Comparison of ENCODE assay signal across 21 cellular contexts in genomic region chr10:97547889-97548485, GRCh38. TPM values are rescaled to one million over a fixed set of nuclear protein-coding genes. Genes with fewer than 3 reads are reported as not detected.
DNase-seq lines count a peak whose midpoint lies in the region; ATAC-seq, FAIRE-seq and TF ChIP-seq lines count a peak whose summit lies in the region.
"Had no signal": no experiment of that assay in that cellular context is flagged by ENCODE, and none has a peak within 500 bp of the region (broad histone marks: within the 10 kb centered on the region; RNA-seq: fewer than 3 reads in every experiment).

No MANE protein-coding gene starts in this region.

- H3K4me3 ChIP-seq in SJCRH30 = no peak overlapping the region
- H3K4me3 ChIP-seq in neural progenitor cell = no peak overlapping the region
- H3K4me3 ChIP-seq: K562 had no signal

- peaks cover 7% of the 10 kb centered on the region for H3K27me3 Mint-ChIP-seq in neural progenitor cell (ENCODE audit: insufficient read depth, low read depth)
- H3K27me3 Mint-ChIP-seq: activated naive CD4-positive, alpha-beta T cell treated with anti-CD3 and anti-CD28 coated beads, Interleukin-2, amount 10 ng/mL, durations not matched to agents 7 days and 5 days; CD4-positive, alpha-beta memory T cell had no signal

- FAIRE-seq in HTR-8/SVneo (lab: Jason Lieb, UNC) = peak; percentile 4
- FAIRE-seq: frontal cortex, K562 had no signal

- H4K20me1 ChIP-seq in neural progenitor cell (ENCODE audit: low read depth) = no peaks in the 10 kb centered on the region

- no peak for TF ChIP-seq CTCF in neural progenitor cell (IDR thresholded peaks at IDR 0.05)

- H3F3A ChIP-seq in neural progenitor cell (ENCODE audit: low read depth) = peaks cover 24% of the 10 kb centered on the region

- H3K27ac Mint-ChIP-seq in neural progenitor cell = peak overlapping the region; percentile 66
- H3K27ac Mint-ChIP-seq: activated CD8-positive, alpha-beta T cell treated with anti-CD3 and anti-CD28 coated beads, Interleukin-2, amount 10 ng/mL, durations not matched to agents 7 days and 5 days; activated naive CD4-positive, alpha-beta T cell treated with anti-CD3 and anti-CD28 coated beads, Interleukin-2, amount 10 ng/mL, durations not matched to agents 7 days and 5 days; CD4-positive, alpha-beta memory T cell; stimulated activated memory B cell treated with anti-CD40 and anti-IgM and Interleukin-4, amounts not matched to agents 10 μg/mL and 1 μg/mL and 100 μg/mL, for 72 hours had no signal

- H3K79me2 ChIP-seq in neural progenitor cell (ENCODE audit: low read depth) = no peaks in the 10 kb centered on the region

- H3K27ac ChIP-seq in SJCRH30 (no peak overlapping the region), neural progenitor cell (no peak overlapping the region), substantia nigra (ENCODE audit: low read depth, low read length, poor library complexity, severe bottlenecking) (no peak overlapping the region)

- H3K4me1 ChIP-seq in SJCRH30 = peaks cover 54% of the 10 kb centered on the region
- H3K4me1 ChIP-seq in neural progenitor cell = peaks cover 33% of the 10 kb centered on the region

- no peaks in the 10 kb centered on the region for H3K27me3 ChIP-seq in SJCRH30
- no peaks in the 10 kb centered on the region for H3K27me3 ChIP-seq in neural progenitor cell

- intact Hi-C loops in Right ventricle myocardium inferior (cut with DNase I) = loop anchor here (5.0 kb wide), 1 partner anchor 141 kb away; no protein-coding TSS in a partner anchor

- no peak overlapping the region for H3K9ac ChIP-seq in neural progenitor cell

- H3K36me3 ChIP-seq in SJCRH30 (no peaks in the 10 kb centered on the region), neural progenitor cell (no peaks in the 10 kb centered on the region)

- no peaks in the 10 kb centered on the region for H3K9me3 Mint-ChIP-seq in neural progenitor cell
- H3K9me3 Mint-ChIP-seq: activated naive CD4-positive, alpha-beta T cell treated with anti-CD3 and anti-CD28 coated beads, Interleukin-2, amount 10 ng/mL, durations not matched to agents 7 days and 5 days; activated T-cell treated with anti-CD3 and anti-CD28 coated beads, Interleukin-2, amount 50 U/mL, for 4 hours; CD4-positive, alpha-beta memory T cell; stimulated activated memory B cell treated with anti-CD40 and anti-IgM and Interleukin-4, amounts not matched to agents 10 μg/mL and 1 μg/mL and 100 μg/mL, for 72 hours had no signal

- peak overlapping the region; percentile 41 for H3K4me3 Mint-ChIP-seq in neural progenitor cell
- H3K4me3 Mint-ChIP-seq: activated CD8-positive, alpha-beta T cell treated with anti-CD3 and anti-CD28 coated beads, Interleukin-2, amount 10 ng/mL, durations not matched to agents 7 days and 5 days; activated naive CD4-positive, alpha-beta T cell treated with anti-CD3 and anti-CD28 coated beads, Interleukin-2, amount 10 ng/mL, durations not matched to agents 7 days and 5 days; activated T-cell treated with anti-CD3 and anti-CD28 coated beads, Interleukin-2, amount 50 U/mL, for 4 hours; CD4-positive, alpha-beta memory T cell; stimulated activated memory B cell treated with anti-CD40 and anti-IgM and Interleukin-4, amounts not matched to agents 10 μg/mL and 1 μg/mL and 100 μg/mL, for 72 hours had no signal

- DNase-seq in HTR-8/SVneo (ENCODE audit: insufficient read length, low spot score) (no peak), SJCRH30 (peak; percentile 47 to 66), Right ventricle myocardium inferior (ENCODE audit: missing footprints) (no peak), neural progenitor cell (ENCODE audit: low spot score) (no peak), COR-L47 (lab: John Stamatoyannopoulos, UW) (no peak), substantia nigra (lab: John Stamatoyannopoulos, UW) (no peak)
- DNase-seq: activated CD4-positive, CD25-positive, alpha-beta regulatory T cell; activated CD8-positive, alpha-beta T cell treated with anti-CD3 and anti-CD28 coated beads, Interleukin-2, amount 10 ng/mL, durations not matched to agents 7 days and 5 days; activated naive CD4-positive, alpha-beta T cell treated with anti-CD3 and anti-CD28 coated beads, Interleukin-2, amount 10 ng/mL, durations not matched to agents 7 days and 5 days; activated T-cell treated with anti-CD3 and anti-CD28 coated beads, Interleukin-2, amount 50 U/mL, for 4 hours; CD4-positive, alpha-beta memory T cell; DMS79; kidney glomerular epithelial cell; NCI-H2029; NCI-H526 had no signal

- ATAC-seq in Right ventricle myocardium inferior (peak; percentile 55), GM21717 (IDR thresholded peaks at IDR 0.05; ENCODE audit: unreplicated experiment) (no peak), HG03039 (IDR thresholded peaks at IDR 0.05; ENCODE audit: unreplicated experiment) (no peak)
- ATAC-seq: activated CD8-positive, alpha-beta T cell treated with anti-CD3 and anti-CD28 coated beads, Interleukin-2, amount 10 ng/mL, durations not matched to agents 7 days and 5 days; activated T-cell treated with anti-CD3 and anti-CD28 coated beads, Interleukin-2, amount 50 U/mL, for 4 hours; K562; stimulated activated memory B cell treated with anti-CD40 and anti-IgM and Interleukin-4, amounts not matched to agents 10 μg/mL and 1 μg/mL and 100 μg/mL, for 72 hours had no signal

- no peak overlapping the region for H3K4me2 ChIP-seq in neural progenitor cell

- peaks cover 62% of the 10 kb centered on the region for H3K4me1 Mint-ChIP-seq in neural progenitor cell

- no peaks in the 10 kb centered on the region for H3K9me3 ChIP-seq in SJCRH30 (replicated peaks)
- no peaks in the 10 kb centered on the region for H3K9me3 ChIP-seq in neural progenitor cell (ENCODE audit: low read depth)

- no peaks in the 10 kb centered on the region for H3K36me3 Mint-ChIP-seq in neural progenitor cell
- H3K36me3 Mint-ChIP-seq: activated naive CD4-positive, alpha-beta T cell treated with anti-CD3 and anti-CD28 coated beads, Interleukin-2, amount 10 ng/mL, durations not matched to agents 7 days and 5 days; CD4-positive, alpha-beta memory T cell; stimulated activated memory B cell treated with anti-CD40 and anti-IgM and Interleukin-4, amounts not matched to agents 10 μg/mL and 1 μg/mL and 100 μg/mL, for 72 hours had no signal

- H2AFZ ChIP-seq in neural progenitor cell (replicated peaks) = no peak overlapping the region

RNA-seq across cellular contexts. Expression of gene ANKRD2, which starts 24.6 kb away (rescaled TPM):
- 0.26 and 0.51 TPM in 2 replicates for total RNA-seq in SJCRH30 (2014; rRNA removed; shearing (Covaris generic))
- total RNA-seq in Right ventricle myocardium inferior = 418 TPM
- not detected in 2 replicates for total RNA-seq in neural progenitor cell (ENCODE audit: low replicate concordance)
- total RNA-seq: activated T-cell treated with anti-CD3 and anti-CD28 coated beads, Interleukin-2, amount 50 U/mL, for 4 hours; CD4-positive, alpha-beta memory T cell; frontal cortex; K562 had no signal

RNA-seq across cellular contexts. Expression of gene HOGA1, which starts 36.2 kb away (rescaled TPM):
- 1.7 and 3.5 TPM in 2 replicates for total RNA-seq in SJCRH30 (2014; rRNA removed; shearing (Covaris generic))
- total RNA-seq in Right ventricle myocardium inferior = 15.6 TPM
- 0.17 and 1.2 TPM in 2 replicates for total RNA-seq in neural progenitor cell (ENCODE audit: low replicate concordance)
- total RNA-seq: activated CD8-positive, alpha-beta T cell treated with anti-CD3 and anti-CD28 coated beads, Interleukin-2, amount 10 ng/mL, durations not matched to agents 7 days and 5 days; activated T-cell treated with anti-CD3 and anti-CD28 coated beads, Interleukin-2, amount 50 U/mL, for 4 hours; CD4-positive, alpha-beta memory T cell; K562 had no signal

RNA-seq across cellular contexts. Expression of gene C10orf62, which starts 41.5 kb away (rescaled TPM):
- total RNA-seq in SJCRH30 (2014; rRNA removed; shearing (Covaris generic)) = 0.75 and 0.84 TPM in 2 replicates
- 0.97 TPM for total RNA-seq in Right ventricle myocardium inferior
- not detected in 2 replicates for total RNA-seq in neural progenitor cell (ENCODE audit: low replicate concordance)
- total RNA-seq: activated CD8-positive, alpha-beta T cell treated with anti-CD3 and anti-CD28 coated beads, Interleukin-2, amount 10 ng/mL, durations not matched to agents 7 days and 5 days; activated T-cell treated with anti-CD3 and anti-CD28 coated beads, Interleukin-2, amount 50 U/mL, for 4 hours; CD4-positive, alpha-beta memory T cell; dermis microvascular lymphatic vessel endothelial cell; frontal cortex; K562 had no signal

RNA-seq across cellular contexts. Expression of gene UBTD1, which starts 49.3 kb away (rescaled TPM):
- total RNA-seq in SJCRH30 (2014; rRNA removed; shearing (Covaris generic)) = 13.9 and 14.3 TPM in 2 replicates
- total RNA-seq in Right ventricle myocardium inferior = 26.6 TPM
- total RNA-seq in neural progenitor cell (ENCODE audit: low replicate concordance) = 4.7 and 15.7 TPM in 2 replicates

RNA-seq across cellular contexts. Expression of gene MMS19, which starts 49.8 kb away (rescaled TPM):
- total RNA-seq in SJCRH30 (2014; rRNA removed; shearing (Covaris generic)) = 77.3 and 83.7 TPM in 2 replicates
- total RNA-seq in Right ventricle myocardium inferior = 37.7 TPM
- 127 and 216 TPM in 2 replicates for total RNA-seq in neural progenitor cell (ENCODE audit: low replicate concordance)

Comparison
In these comparisons a context has a peak if more than half of its experiments do, and no peak if none do; other contexts are left out.
1. DNase-seq: peak in SJCRH30 (2 of 2); none in HTR-8/SVneo (single experiment), Right ventricle myocardium inferior (single experiment), neural progenitor cell (single experiment), COR-L47 (single experiment) and substantia nigra (0 of 49).
2. RNA of gene ANKRD2, which starts 24.6 kb away (total RNA-seq): 418 TPM in Right ventricle myocardium inferior (single experiment); 0.26 to 0.51 TPM in SJCRH30 and not detected in neural progenitor cell; every median in the first group is over 100 times any median in the second.